In the genomic region with DNA sequence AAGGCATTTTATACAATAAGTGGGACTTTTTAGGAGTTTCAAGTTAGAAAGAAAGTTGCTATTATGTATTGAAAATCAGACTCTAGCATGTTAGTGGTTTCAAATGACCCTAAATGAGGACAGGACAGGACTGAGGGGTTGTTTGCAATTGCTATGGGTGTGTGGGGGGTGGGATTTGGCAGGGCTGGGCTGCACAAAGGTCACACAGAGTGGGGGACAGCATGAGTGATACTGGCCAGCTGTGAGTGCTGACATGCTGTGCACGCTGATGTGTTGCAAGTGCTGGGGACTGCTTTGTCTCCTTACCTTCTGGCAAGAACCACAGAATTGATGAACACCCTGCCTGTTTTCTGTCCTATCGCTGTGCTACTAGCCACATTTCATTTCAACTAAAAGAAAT, we compare ENCODE assay signal across 25 cellular contexts. TPM values are rescaled to one million over a fixed set of nuclear protein-coding genes. Genes with fewer than 3 reads are reported as not detected.
DNase-seq lines count a peak whose midpoint lies in the region; ATAC-seq, FAIRE-seq and TF ChIP-seq lines count a peak whose summit lies in the region.
"Had no signal": no experiment of that assay in that cellular context is flagged by ENCODE, and none has a peak within 500 bp of the region (broad histone marks: within the 10 kb centered on the region; RNA-seq: fewer than 3 reads in every experiment).

No MANE protein-coding gene starts in this region.

- BruUV-seq in HepG2 (replicated peaks; lab: Mats Ljungman, UMichigan) = no TSS peak

- intact Hi-C loops in Right ventricle myocardium superior (cut with DNase I) (no loop called here), right cardiac atrium (cut with DNase I) (no loop called here), HepG2 (cut with micrococcal nuclease; ENCODE audit: unreplicated experiment) (no loop called here)

- no peak for TF ChIP-seq POLR2A in HepG2 (IDR thresholded peaks at IDR 0.05; ENCODE audit: insufficient read depth in 1 of 2, low read depth in 2 of 2, low read length in 2 of 2)

- in situ Hi-C loops in HepG2 (cut with HindIII; ENCODE audit: extremely low pct_ligation_motif_present, low pct_unique_long_range_greater_than_20kb) = loop anchor here (25.0 kb wide), 1 partner anchor 94 kb away; no protein-coding TSS in a partner anchor

- FAIRE-seq in HepG2 (lab: Jason Lieb, UNC) = no peak
- FAIRE-seq: A549, D721Med, GM12878, GM19239 had no signal

- no peak for TF ChIP-seq EP300 in HepG2 (IDR thresholded peaks at IDR 0.05; ENCODE audit: low read depth in 2 of 2, low read length in 2 of 2)
- no peak for TF ChIP-seq EP300 in HepG2 (CRISPR knock-in tag; IDR thresholded peaks at IDR 0.05; ENCODE audit: borderline replicate concordance)

- no peaks in the 10 kb centered on the region for H3K79me2 ChIP-seq in HepG2 (ENCODE audit: insufficient read depth, low read length)

- H3K4me2 ChIP-seq in HepG2 (ENCODE audit: low read depth, low read length) = no peak overlapping the region
- H3K4me2 ChIP-seq: A549; BLaER1 treated with 17β-estradiol and CSF1 and Interleukin-3, amounts not matched to agents 10 nM and 100 nM; GM23338 had no signal

- H3K4me3 ChIP-seq in right cardiac atrium (ENCODE audit: low read length) (no peak overlapping the region), liver (ENCODE audit: low read depth in 1 of 3, low read length in 3 of 3) (no peak overlapping the region), HepG2 (replicated peaks in 1 of 3; ENCODE audit: insufficient read depth in 1 of 3, low read depth in 2 of 3, low read length in 3 of 3) (no peak overlapping the region)
- H3K4me3 ChIP-seq: A549; BLaER1 treated with 17β-estradiol and CSF1 and Interleukin-3, amounts not matched to agents 10 nM and 100 nM; GM12878; GM23338 had no signal

- H3K9me3 ChIP-seq in right cardiac atrium (ENCODE audit: control insufficient read depth, low read length) (no peaks in the 10 kb centered on the region), liver (ENCODE audit: control insufficient read depth in 4 of 4, low read length in 3 of 4) (no peaks in the 10 kb centered on the region), HepG2 (ENCODE audit: low read length) (no peaks in the 10 kb centered on the region)
- H3K9me3 ChIP-seq: A549, BE2C had no signal

- H3K27ac ChIP-seq in right cardiac atrium (ENCODE audit: low read length) = no peak overlapping the region
- peak overlapping the region in 1 of 2 donors; percentile 39 for H3K27ac ChIP-seq in liver (ENCODE audit: low read depth in 1 of 2, low read length in 2 of 2)
- no peak overlapping the region for H3K27ac ChIP-seq in HepG2 (ENCODE audit: extremely low read length, insufficient read depth, low read length)
- H3K27ac ChIP-seq: A549; BLaER1 treated with 17β-estradiol and CSF1 and Interleukin-3, amounts not matched to agents 10 nM and 100 nM had no signal

- H3K36me3 ChIP-seq in liver (ENCODE audit: control insufficient read depth in 4 of 4, insufficient read depth in 3 of 4, low read depth in 1 of 4, low read length in 3 of 4) (peaks cover 8 to 16% (median 13%) of the 10 kb centered on the region in 4 donors), HepG2 (replicated peaks in 1 of 2; ENCODE audit: control insufficient read depth in 1 of 2, insufficient read depth in 2 of 2, low read length in 2 of 2) (peaks cover 11 to 51% of the 10 kb centered on the region in 2 experiments)

- no peaks in the 10 kb centered on the region for H4K20me1 ChIP-seq in HepG2 (ENCODE audit: insufficient read depth, low read length)
- H4K20me1 ChIP-seq: BLaER1 treated with 17β-estradiol and CSF1 and Interleukin-3, amounts not matched to agents 10 nM and 100 nM had no signal

- ATAC-seq in Right ventricle myocardium superior (ENCODE audit: poor library complexity) (peak; percentile 88), right cardiac atrium (no peak), HepG2 (no peak), left lobe of liver (peak; percentile 99), GM19397 (IDR thresholded peaks at IDR 0.05; ENCODE audit: unreplicated experiment) (no peak)
- ATAC-seq: A549, GM12878, GM23338, HCT116 had no signal

- TF ChIP-seq CTCF in liver (IDR thresholded peaks at IDR 0.05; ENCODE audit: low read depth, low read length, missing input control) (no peak), HepG2 (CRISPR knock-in tag; IDR thresholded peaks at IDR 0.05) (no peak)

- no peak overlapping the region for H2AFZ ChIP-seq in HepG2 (ENCODE audit: low read length)
- H2AFZ ChIP-seq: GM23338 had no signal

- CTCF ChIA-PET in HepG2 (lab: Yijun Ruan, JAX; ENCODE audit: low intra/inter-chr PET ratio, low total read pairs) = no interaction called here

- H3K4me1 ChIP-seq in right cardiac atrium (ENCODE audit: control insufficient read depth, insufficient read depth, low read length) (no peaks in the 10 kb centered on the region), liver (ENCODE audit: control insufficient read depth in 4 of 4, insufficient read depth in 4 of 4, low read length in 3 of 4) (peaks cover 4 to 17% (median 10%) of the 10 kb centered on the region in 4 donors), HepG2 (ENCODE audit: insufficient read depth, low read length) (no peaks in the 10 kb centered on the region)
- H3K4me1 ChIP-seq: A549; BE2C; BLaER1 treated with 17β-estradiol and CSF1 and Interleukin-3, amounts not matched to agents 10 nM and 100 nM had no signal

- DNase-seq in Right ventricle myocardium superior = peak; percentile 56
- no peak for DNase-seq in right cardiac atrium
- no peak for DNase-seq in HepG2 (ENCODE audit: low spot score)
- DNase-seq in left lobe of liver (ENCODE audit: low spot score) = peak; percentile 89
- no peak for DNase-seq in foreskin melanocyte
- DNase-seq: 8988T; ACHN; AML-193; BE2C; CD4-positive, alpha-beta T cell; CD8-positive, alpha-beta memory T cell; DMS 273 treated with DMSO at 0.1 percent for 48 hours; DMS79; EL; GDM1; H9 had no signal

- 82% methylated on average over 2 of the region's 2 CpGs for WGBS in right cardiac atrium
- 46% methylated on average over 2 of the region's 2 CpGs for WGBS in liver
- 93% methylated on average over 2 of the region's 2 CpGs for WGBS in HepG2 (ENCODE audit: low lambda C conversion rate)

- H3K27me3 ChIP-seq in right cardiac atrium (ENCODE audit: control insufficient read depth, insufficient read depth) (no peaks in the 10 kb centered on the region), liver (ENCODE audit: control insufficient read depth in 4 of 4, insufficient read depth in 4 of 4, low read length in 3 of 4) (no peaks in the 10 kb centered on the region), HepG2 (ENCODE audit: control insufficient read depth in 1 of 2, insufficient read depth in 2 of 2, low read length in 2 of 2) (no peaks in the 10 kb centered on the region)
- H3K27me3 ChIP-seq: BE2C; BLaER1 treated with 17β-estradiol and CSF1 and Interleukin-3, amounts not matched to agents 10 nM and 100 nM had no signal

- TF ChIP-seq RAD21 in liver (IDR thresholded peaks at IDR 0.05) = no peak
- TF ChIP-seq RAD21 in HepG2 (CRISPR knock-in tag; IDR thresholded peaks at IDR 0.05) = no peak

- POLR2A ChIA-PET in HepG2 (lab: Yijun Ruan, JAX) = no interaction called here

- no peak overlapping the region for H3K9ac ChIP-seq in liver (ENCODE audit: low read depth in 1 of 2, low read length in 2 of 2)
- no peak overlapping the region for H3K9ac ChIP-seq in HepG2 (ENCODE audit: insufficient read depth, low read depth, low read length)
- H3K9ac ChIP-seq: BLaER1 treated with 17β-estradiol and CSF1 and Interleukin-3, amounts not matched to agents 10 nM and 100 nM had no signal

RNA-seq across cellular contexts. Expression of a gene that starts 29.8 kb away (rescaled TPM):
- total RNA-seq in Right ventricle myocardium superior = 21.4 TPM
- 10 to 100 TPM; 27.8 to 40.1 (median 34.5) TPM for total RNA-seq in right cardiac atrium
- polyA plus RNA-seq in right cardiac atrium = 18.8 TPM
- total RNA-seq in liver = 10 to 100 TPM; 10.0 to 12.6 TPM
- 10 to 100 TPM in 1 of 2 donors, 1 to 10 TPM in 1; 4.9 to 23.1 TPM for polyA plus RNA-seq in liver
- total RNA-seq in HepG2 (2016; rRNA removed; fragmentation: Illumina TruSeq; extraction: Trizol) = 24.4 and 54.1 TPM in 2 replicates
- 2.8 and 3.9 TPM in 2 replicates for total RNA-seq in HepG2 (2016; cell fraction: cytosol; rRNA removed; fragmentation: Illumina TruSeq; extraction: Trizol; ENCODE audit: low read depth)
- 22.7 and 49.1 TPM in 2 replicates for total RNA-seq in HepG2 (2016; cell fraction: insoluble cytoplasmic fraction; rRNA removed; fragmentation: Illumina TruSeq; extraction: Trizol)
- 8.7 and 10.1 TPM in 2 replicates for total RNA-seq in HepG2 (2016; cell fraction: membrane; rRNA removed; fragmentation: Illumina TruSeq; extraction: Trizol)
- total RNA-seq in HepG2 (2016; cell fraction: nucleus; rRNA removed; fragmentation: Illumina TruSeq; extraction: Trizol) = 28.1 and 31.6 TPM in 2 replicates
- 18.5 and 22.9 TPM in 2 replicates for polyA plus RNA-seq in HepG2 (2011; rRNA removed)
- 12.0 and 18.1 TPM in 2 replicates for polyA plus RNA-seq in HepG2 (2011; cell fraction: cytosol; rRNA removed)
- 39.1 and 40.6 TPM in 2 replicates for polyA plus RNA-seq in HepG2 (2011; cell fraction: nucleus; rRNA removed)
- polyA plus RNA-seq in HepG2 (2012) = 34.3 and 44.7 TPM in 2 replicates
- polyA plus RNA-seq in HepG2 (2016; cell fraction: cytosol; fragmentation: Illumina TruSeq; extraction: Trizol; ENCODE audit: low read depth) = 1.6 and 2.1 TPM in 2 replicates
- 25.2 TPM in 2 replicates for polyA plus RNA-seq in HepG2 (2016; cell fraction: insoluble cytoplasmic fraction; fragmentation: Illumina TruSeq; extraction: Trizol; ENCODE audit: low read depth)
- 4.9 and 5.0 TPM in 2 replicates for polyA plus RNA-seq in HepG2 (2016; cell fraction: membrane; fragmentation: Illumina TruSeq; extraction: Trizol; ENCODE audit: low read depth)
- polyA plus RNA-seq in HepG2 (2016; cell fraction: nucleus; fragmentation: Illumina TruSeq; extraction: Trizol; ENCODE audit: insufficient read depth, low read depth) = 25.3 and 30.8 TPM in 2 replicates
- 8.6 and 9.9 TPM in 2 replicates for polyA minus RNA-seq in HepG2 (2011; rRNA and poly(A)+ RNA removed; ENCODE audit: low replicate concordance)
- polyA minus RNA-seq in HepG2 (2011; cell fraction: cytosol; rRNA and poly(A)+ RNA removed) = 12.1 and 16.3 TPM in 2 replicates
- 35.1 and 41.3 TPM in 2 replicates for polyA minus RNA-seq in HepG2 (2011; cell fraction: nucleus; rRNA and poly(A)+ RNA removed)
- total RNA-seq in left lobe of liver = 7.9 TPM

RNA-seq across cellular contexts. Expression of a gene that starts 29.9 kb away (rescaled TPM):
- total RNA-seq in Right ventricle myocardium superior (62.1 TPM), right cardiac atrium (10 to 100 TPM; 40.1 to 66.5 (median 48.1) TPM), liver (10 to 100 TPM; 12.3 to 18.3 TPM), HepG2 (2016; rRNA removed; fragmentation: Illumina TruSeq; extraction: Trizol) (33.2 and 37.0 TPM in 2 replicates), left lobe of liver (11.6 TPM)
- polyA plus RNA-seq in right cardiac atrium (12.6 TPM), liver (10 to 100 TPM; 10.5 to 12.8 TPM), HepG2 (2011; rRNA removed) (30.4 and 37.5 TPM in 2 replicates)
- total RNA-seq in HepG2 (2016; cell fraction: cytosol; rRNA removed; fragmentation: Illumina TruSeq; extraction: Trizol; ENCODE audit: low read depth) = 54.2 TPM in 2 replicates
- 31.4 and 39.0 TPM in 2 replicates for total RNA-seq in HepG2 (2016; cell fraction: insoluble cytoplasmic fraction; rRNA removed; fragmentation: Illumina TruSeq; extraction: Trizol)
- 37.5 and 40.4 TPM in 2 replicates for total RNA-seq in HepG2 (2016; cell fraction: membrane; rRNA removed; fragmentation: Illumina TruSeq; extraction: Trizol)
- 17.5 and 22.7 TPM in 2 replicates for total RNA-seq in HepG2 (2016; cell fraction: nucleus; rRNA removed; fragmentation: Illumina TruSeq; extraction: Trizol)
- 25.4 and 26.3 TPM in 2 replicates for polyA plus RNA-seq in HepG2 (2011; cell fraction: cytosol; rRNA removed)
- 14.0 and 14.1 TPM in 2 replicates for polyA plus RNA-seq in HepG2 (2011; cell fraction: nucleus; rRNA removed)
- polyA plus RNA-seq in HepG2 (2012) = 26.8 and 28.3 TPM in 2 replicates
- 10.0 and 15.4 TPM in 2 replicates for polyA plus RNA-seq in HepG2 (2016; cell fraction: cytosol; fragmentation: Illumina TruSeq; extraction: Trizol; ENCODE audit: low read depth)
- polyA plus RNA-seq in HepG2 (2016; cell fraction: insoluble cytoplasmic fraction; fragmentation: Illumina TruSeq; extraction: Trizol; ENCODE audit: low read depth) = 32.4 and 35.3 TPM in 2 replicates
- polyA plus RNA-seq in HepG2 (2016; cell fraction: membrane; fragmentation: Illumina TruSeq; extraction: Trizol; ENCODE audit: low read depth) = 21.0 and 22.4 TPM in 2 replicates
- 25.3 and 33.8 TPM in 2 replicates for polyA plus RNA-seq in HepG2 (2016; cell fraction: nucleus; fragmentation: Illumina TruSeq; extraction: Trizol; ENCODE audit: insufficient read depth, low read depth)
- 31.8 and 37.7 TPM in 2 replicates for polyA minus RNA-seq in HepG2 (2011; rRNA and poly(A)+ RNA removed; ENCODE audit: low replicate concordance)
- 20.5 and 27.7 TPM in 2 replicates for polyA minus RNA-seq in HepG2 (2011; cell fraction: cytosol; rRNA and poly(A)+ RNA removed)
- 16.4 and 19.8 TPM in 2 replicates for polyA minus RNA-seq in HepG2 (2011; cell fraction: nucleus; rRNA and poly(A)+ RNA removed)

Comparison
In these comparisons a context has a peak if more than half of its experiments do, and no peak if none do; other contexts are left out.
1. ATAC-seq: peak in Right ventricle myocardium superior (single experiment) and left lobe of liver (single experiment); none in right cardiac atrium (0 of 2), HepG2 (single experiment) and GM19397 (single experiment).
2. DNase-seq: peak in Right ventricle myocardium superior (single experiment) and left lobe of liver (single experiment); none in right cardiac atrium (0 of 3), HepG2 (single experiment) and foreskin melanocyte (single experiment).